In the genomic region with DNA sequence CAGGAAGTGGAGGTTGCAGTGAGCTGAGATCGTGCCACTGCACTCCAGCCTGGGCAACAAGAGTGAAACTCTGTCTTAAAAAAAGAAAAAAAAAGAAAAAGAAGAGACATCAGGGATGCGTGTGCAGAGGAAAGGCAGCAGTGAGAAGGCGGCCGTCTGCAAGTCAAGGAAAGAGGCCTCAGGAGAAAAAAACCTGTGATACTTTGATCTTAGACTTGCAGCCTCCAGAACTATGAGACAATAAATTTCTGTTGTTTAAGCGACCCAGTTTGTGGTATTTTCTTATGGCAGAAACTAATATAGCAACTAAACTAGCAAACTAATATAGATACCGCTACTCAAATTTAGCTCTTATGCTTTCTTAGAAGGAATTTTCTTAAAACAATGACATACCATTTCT, we compare ENCODE assay signal across 15 cellular contexts. TPM values are rescaled to one million over a fixed set of nuclear protein-coding genes. Genes with fewer than 3 reads are reported as not detected.
"Had no signal": no experiment of that assay in that cellular context is flagged by ENCODE, and none has a peak within 500 bp of the region (broad histone marks: within the 10 kb centered on the region; RNA-seq: fewer than 3 reads in every experiment).

No MANE protein-coding gene starts in this region.

- H3K27ac Mint-ChIP-seq: brain had no signal

- H3K9ac ChIP-seq: parathyroid adenoma had no signal

- H3K4me3 Mint-ChIP-seq: brain had no signal

- DNase-seq: activated CD4-positive, alpha-beta T cell treated with anti-CD3 and anti-CD28 coated beads, Interleukin-2, amount 50 U/mL, for 4 hours; activated naive CD4-positive, alpha-beta T cell treated with Interleukin-2 at 50 U/mL for 16 hours; amygdala; cerebellar nuclear complex; dermis blood vessel endothelial cell; mesendoderm; retina; SJCRH30; stimulated activated CD4-positive, alpha-beta T cell treated with anti-CD3 and anti-CD28 coated beads, Interleukin-15, amount 100 ng/mL, for 24 hours; stimulated activated CD4-positive, alpha-beta T cell treated with anti-CD3 and anti-CD28 coated beads, Interleukin-4, amount 100 ng/mL, for 24 hours; T1000 had no signal

- H3K36me3 Mint-ChIP-seq: brain had no signal

- H3K4me2 ChIP-seq: hepatocyte had no signal

- H2AFZ ChIP-seq: hepatocyte, parathyroid adenoma had no signal

- H3K9me3 ChIP-seq: SJCRH30 had no signal

- H3K27me3 Mint-ChIP-seq: brain had no signal

- H3K4me1 ChIP-seq: SJCRH30 had no signal

- H3K27ac ChIP-seq: hepatocyte, parathyroid adenoma, SJCRH30, VCaP had no signal

- H3K27me3 ChIP-seq: hepatocyte had no signal

- H3K79me2 ChIP-seq: hepatocyte, parathyroid adenoma had no signal

- H3K36me3 ChIP-seq: SJCRH30 had no signal

- H3K4me3 ChIP-seq: hepatocyte, SJCRH30 had no signal

RNA-seq across cellular contexts. Expression of gene FGD2, which starts 36.1 kb away (rescaled TPM):
- total RNA-seq: dermis blood vessel endothelial cell, SJCRH30 had no signal
